Comparison of ENCODE assay signal across 7 cellular contexts in genomic region chr17:1724869-1725641, GRCh38. TPM values are rescaled to one million over a fixed set of nuclear protein-coding genes. Genes with fewer than 3 reads are reported as not detected.
DNase-seq lines count a peak whose midpoint lies in the region; ATAC-seq and TF ChIP-seq lines count a peak whose summit lies in the region.

No MANE protein-coding gene starts in this region.

- DNase-seq in SJSA1 (ENCODE audit: low read depth in 1 of 2, low spot score in 2 of 2) (no peak), Kasumi-1 (lab: John Stamatoyannopoulos, UW) (no peak), ecto neural progenitor cell (ENCODE audit: low spot score) (no peak)

- H3K9me2 ChIP-seq in neural cell (ENCODE audit: insufficient read depth, low read length) = no peaks in the 10 kb centered on the region

- ATAC-seq in GM18858 (IDR thresholded peaks at IDR 0.05; ENCODE audit: unreplicated experiment) = peak; percentile 17
- peak; percentile 35 for ATAC-seq in HG02798 (IDR thresholded peaks at IDR 0.05; ENCODE audit: poor library complexity, unreplicated experiment)
- ATAC-seq in esophagus mucosa = peak; percentile 52

- no peak for TF ChIP-seq EP300 in neural cell (conservative IDR thresholded peaks at IDR 0.05; ENCODE audit: poor library complexity, severe bottlenecking)

- H2AFZ ChIP-seq in neural cell (ENCODE audit: low read depth, low read length) = peak overlapping the region; percentile 5

- H3K27me3 ChIP-seq in SJSA1 (replicated peaks) = no peaks in the 10 kb centered on the region
- no peaks in the 10 kb centered on the region for H3K27me3 ChIP-seq in neural cell (ENCODE audit: insufficient read depth, low read depth, low read length)

- peaks cover 18% of the 10 kb centered on the region for H3K36me3 ChIP-seq in SJSA1
- no peaks in the 10 kb centered on the region for H3K36me3 ChIP-seq in neural cell (ENCODE audit: insufficient read depth, low read length)

- peaks cover 34% of the 10 kb centered on the region for H3K4me1 ChIP-seq in SJSA1 (replicated peaks)

- peak overlapping the region; percentile 64 for H3K9ac ChIP-seq in neural cell (ENCODE audit: low read length)

- H3K4me3 ChIP-seq in SJSA1 = peak overlapping the region; percentile 84
- H3K4me3 ChIP-seq in neural cell (ENCODE audit: low read length) = peak overlapping the region; percentile 80

- no peaks in the 10 kb centered on the region for H3K9me3 ChIP-seq in SJSA1 (replicated peaks)
- H3K9me3 ChIP-seq in neural cell (ENCODE audit: low read length) = no peaks in the 10 kb centered on the region

- H3K79me2 ChIP-seq in neural cell (replicated peaks; ENCODE audit: insufficient read depth, low read length) = no peaks in the 10 kb centered on the region

- peak overlapping the region; percentile 65 for H3K27ac ChIP-seq in SJSA1
- no peak overlapping the region for H3K27ac ChIP-seq in neural cell (ENCODE audit: low read length)

- peak overlapping the region; percentile 76 for H3K4me2 ChIP-seq in neural cell (ENCODE audit: low read length)

- no peaks in the 10 kb centered on the region for H3F3A ChIP-seq in neural cell (ENCODE audit: insufficient read depth, low read length, poor library complexity, severe bottlenecking)

- H4K20me1 ChIP-seq in neural cell (ENCODE audit: insufficient read depth) = no peaks in the 10 kb centered on the region

- no peak for TF ChIP-seq CTCF in neural cell (IDR thresholded peaks at IDR 0.05; ENCODE audit: poor library complexity, severe bottlenecking)

- TF ChIP-seq RAD21 in neural cell (conservative IDR thresholded peaks at IDR 0.05) = no peak

TF ChIP-seq in neural cell, 6 proteins besides CTCF, POLR2A, EP300 and RAD21:
- peak; percentile 7 for TF ChIP-seq SMC3 (conservative IDR thresholded peaks at IDR 0.05; ENCODE audit: poor library complexity)
- TF ChIP-seq MXI1 (conservative IDR thresholded peaks at IDR 0.05; ENCODE audit: poor library complexity, severe bottlenecking) = peak; percentile 82
- TF ChIP-seq POLR2AphosphoS5 (IDR thresholded peaks at IDR 0.05) = no peak

RNA-seq across cellular contexts. Expression of gene WDR81, which starts 0.6 kb away (rescaled TPM):
- 5.1 and 10.8 TPM in 2 replicates for total RNA-seq in SJSA1 (2014; rRNA removed; shearing (Covaris generic))
- total RNA-seq in esophagus mucosa = 10.2 TPM
- 5.4 and 5.8 TPM in 2 replicates for polyA plus RNA-seq in neural cell
- polyA minus RNA-seq in neural cell = 12.7 and 16.8 TPM in 2 replicates

RNA-seq across cellular contexts. Expression of gene TLCD2, which starts 14.9 kb away (rescaled TPM):
- total RNA-seq in SJSA1 (2014; rRNA removed; shearing (Covaris generic)) = 0.34 and 0.95 TPM in 2 replicates
- 10.9 TPM for total RNA-seq in esophagus mucosa
- 0.08 and 0.14 TPM in 2 replicates for polyA plus RNA-seq in neural cell
- under 0.01 TPM in 1 of 2 replicates, not detected in the other for polyA minus RNA-seq in neural cell

RNA-seq across cellular contexts. Expression of gene SERPINF2, which starts 17.6 kb away (rescaled TPM):
- total RNA-seq in SJSA1 (2014; rRNA removed; shearing (Covaris generic)) = not detected in 2 replicates
- 2.7 TPM for total RNA-seq in esophagus mucosa
- 1.6 TPM in 1 of 2 replicates, not detected in the other for polyA plus RNA-seq in neural cell
- polyA minus RNA-seq in neural cell = not detected in 2 replicates

RNA-seq across cellular contexts. Expression of gene SERPINF1, which starts 36.8 kb away (rescaled TPM):
- total RNA-seq in SJSA1 (2014; rRNA removed; shearing (Covaris generic)) = not detected in 2 replicates
- 28.4 TPM for total RNA-seq in esophagus mucosa
- 0.50 and 6.1 TPM in 2 replicates for polyA plus RNA-seq in neural cell
- polyA minus RNA-seq in neural cell = 1.2 TPM in 1 of 2 replicates, not detected in the other

RNA-seq across cellular contexts. Expression of gene PRPF8, which starts 40.4 kb away (rescaled TPM):
- 47.1 and 73.3 TPM in 2 replicates for total RNA-seq in SJSA1 (2014; rRNA removed; shearing (Covaris generic))
- 171 TPM for total RNA-seq in esophagus mucosa
- 43.9 and 56.9 TPM in 2 replicates for polyA plus RNA-seq in neural cell
- 149 and 158 TPM in 2 replicates for polyA minus RNA-seq in neural cell
